ENCODE assay signal across 15 cellular contexts in the genomic region with DNA sequence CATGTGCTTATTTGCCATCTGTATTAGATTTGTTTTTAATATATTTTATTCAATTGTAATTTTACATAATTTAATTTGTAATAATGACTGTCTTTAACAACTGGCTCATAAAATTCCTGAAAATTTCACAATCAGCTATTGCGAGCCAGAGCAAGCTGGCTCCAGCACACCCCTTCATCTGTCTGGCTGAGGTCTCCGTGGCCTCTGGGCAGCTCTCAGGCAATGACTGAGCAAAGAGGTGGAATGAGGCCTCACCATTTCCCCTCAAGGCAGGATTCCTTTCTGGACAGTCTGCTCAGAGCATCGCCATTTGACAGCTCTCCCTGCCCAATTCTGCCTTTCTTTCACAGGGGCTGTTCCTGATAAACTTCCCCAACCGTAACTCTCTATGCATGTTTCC. TPM values are rescaled to one million over a fixed set of nuclear protein-coding genes. Genes with fewer than 3 reads are reported as not detected.
A peak's percentile ranks its signal among the peaks of the same experiment; 100 is the strongest.
DNase-seq lines count a peak whose midpoint lies in the region; ATAC-seq and TF ChIP-seq lines count a peak whose summit lies in the region.
"Had no signal": no experiment of that assay in that cellular context is flagged by ENCODE, and none has a peak within 500 bp of the region (broad histone marks: within the 10 kb centered on the region; RNA-seq: fewer than 3 reads in every experiment).

No MANE protein-coding gene starts in this region.

- H3K9me3 Mint-ChIP-seq in chondrocyte (ENCODE audit: low read depth) = no peaks in the 10 kb centered on the region
- H3K9me3 Mint-ChIP-seq: activated T-cell treated with anti-CD3 and anti-CD28 coated beads, Interleukin-2, amount 50 U/mL, for 24 hours had no signal

- H4K8ac ChIP-seq in mesendoderm (ENCODE audit: low read depth, low read length) = no peak overlapping the region

- no peaks in the 10 kb centered on the region for H3K79me1 ChIP-seq in mesendoderm (ENCODE audit: low read length)

- peaks cover 21% of the 10 kb centered on the region for H3K4me1 Mint-ChIP-seq in chondrocyte (ENCODE audit: low read depth)

- no peak overlapping the region for H2BK15ac ChIP-seq in mesendoderm (replicated peaks; ENCODE audit: low read depth)

- H3K56ac ChIP-seq in mesendoderm (ENCODE audit: low read length) = no peak overlapping the region

- no peak overlapping the region for H3K4me3 Mint-ChIP-seq in chondrocyte (ENCODE audit: unreplicated experiment)
- H3K4me3 Mint-ChIP-seq: activated T-cell treated with anti-CD3 and anti-CD28 coated beads, Interleukin-2, amount 50 U/mL, for 24 hours had no signal

- TF ChIP-seq CTCF in cardiac muscle cell (IDR thresholded peaks at IDR 0.05; ENCODE audit: low read depth, low read length) (no peak), left ventricle myocardium inferior (IDR thresholded peaks at IDR 0.05; ENCODE audit: borderline replicate concordance) (no peak), chondrocyte (IDR thresholded peaks at IDR 0.05) (no peak)

- no peak overlapping the region for H2AK5ac ChIP-seq in mesendoderm (ENCODE audit: low read length)

- no peak overlapping the region for H3K9ac ChIP-seq in mesendoderm (ENCODE audit: low read length)

- no peak overlapping the region for H3K4me2 ChIP-seq in mesendoderm (ENCODE audit: low read length)

- WGBS in mesendoderm (ENCODE audit: extremely low coverage, insufficient coverage, low lambda C conversion rate) = no CpG with 5 or more reads among the region's 4 CpGs

- no peak overlapping the region for H3K18ac ChIP-seq in mesendoderm (ENCODE audit: low read length)

- ATAC-seq in HG03135 (IDR thresholded peaks at IDR 0.05; ENCODE audit: unreplicated experiment) = no peak
- ATAC-seq: activated CD4-positive, CD25-positive, alpha-beta regulatory T cell treated with anti-CD3 and anti-CD28 coated beads, Interleukin-2, amount 50 U/mL, for 24 hours had no signal

- no peak overlapping the region for H4K5ac ChIP-seq in mesendoderm (ENCODE audit: low read length)

- H3K36me3 ChIP-seq in cardiac muscle cell = no peaks in the 10 kb centered on the region
- no peaks in the 10 kb centered on the region for H3K36me3 ChIP-seq in left ventricle myocardium inferior
- H3K36me3 ChIP-seq in mesendoderm (ENCODE audit: control insufficient read depth, insufficient read depth, low read length) = no peaks in the 10 kb centered on the region
- H3K36me3 ChIP-seq: ascending aorta, tibial artery had no signal

- no peaks in the 10 kb centered on the region for H3K36me3 Mint-ChIP-seq in chondrocyte (ENCODE audit: low read depth)

- H3K4me3 ChIP-seq in cardiac muscle cell (no peak overlapping the region), left ventricle myocardium inferior (no peak overlapping the region), mesendoderm (ENCODE audit: low read length) (no peak overlapping the region)
- H3K4me3 ChIP-seq: ascending aorta, tibial artery had no signal

- peaks cover under 1% of the 10 kb centered on the region for H3K27me3 Mint-ChIP-seq in chondrocyte (ENCODE audit: low read depth)

- H3K4ac ChIP-seq in mesendoderm (ENCODE audit: low read depth, low read length) = no peak overlapping the region

- no peak overlapping the region for H2BK5ac ChIP-seq in mesendoderm (ENCODE audit: low read length)

- intact Hi-C loops in left ventricle myocardium inferior (cut with micrococcal nuclease) = no loop called here

- peaks cover 7% of the 10 kb centered on the region for H3K27me3 ChIP-seq in cardiac muscle cell
- H3K27me3 ChIP-seq in left ventricle myocardium inferior (ENCODE audit: low read depth) = peaks cover 27% of the 10 kb centered on the region
- H3K27me3 ChIP-seq in mesendoderm (ENCODE audit: insufficient read depth, low read length, poor library complexity) = no peaks in the 10 kb centered on the region
- H3K27me3 ChIP-seq: ascending aorta had no signal

- no peak overlapping the region for H3K23ac ChIP-seq in mesendoderm (ENCODE audit: low read length)

- no peaks in the 10 kb centered on the region for H3K79me2 ChIP-seq in mesendoderm (ENCODE audit: control insufficient read depth, insufficient read depth, low read length)

- H3K27ac ChIP-seq in cardiac muscle cell (no peak overlapping the region), left ventricle myocardium inferior (replicated peaks) (no peak overlapping the region), mesendoderm (ENCODE audit: low read depth, low read length) (no peak overlapping the region)
- H3K27ac ChIP-seq: ascending aorta, tibial artery had no signal

- H3K4me1 ChIP-seq in cardiac muscle cell (ENCODE audit: low read depth) = no peaks in the 10 kb centered on the region
- no peaks in the 10 kb centered on the region for H3K4me1 ChIP-seq in left ventricle myocardium inferior
- no peaks in the 10 kb centered on the region for H3K4me1 ChIP-seq in mesendoderm (ENCODE audit: control insufficient read depth, low read depth, low read length)
- H3K4me1 ChIP-seq: ascending aorta, tibial artery had no signal

- H3K9me3 ChIP-seq in cardiac muscle cell (ENCODE audit: low read depth) (no peaks in the 10 kb centered on the region), left ventricle myocardium inferior (replicated peaks) (no peaks in the 10 kb centered on the region)
- H3K9me3 ChIP-seq: ascending aorta, tibial artery had no signal

- peak; percentile 28 to 72 for DNase-seq in cardiac muscle cell (ENCODE audit: low read depth in 1 of 2, low spot score in 1 of 2)
- DNase-seq in left ventricle myocardium inferior = no peak
- DNase-seq in chondrocyte (ENCODE audit: low spot score) = no peak
- DNase-seq in mesendoderm = peak; percentile 71
- DNase-seq in RPMI8226 = no peak
- no peak for DNase-seq in NCI-H1436 (lab: John Stamatoyannopoulos, UW)
- DNase-seq in AML-193 (lab: John Stamatoyannopoulos, UW) = no peak
- DNase-seq: ACHN; activated T-cell treated with anti-CD3 and anti-CD28 coated beads, Interleukin-2, amount 50 U/mL, for 24 hours; NCI-H1694; tibial artery had no signal

- H3K27ac Mint-ChIP-seq in chondrocyte (ENCODE audit: unreplicated experiment) = peak overlapping the region; percentile 68
- H3K27ac Mint-ChIP-seq: activated T-cell treated with anti-CD3 and anti-CD28 coated beads, Interleukin-2, amount 50 U/mL, for 24 hours had no signal

- H2BK120ac ChIP-seq in mesendoderm (ENCODE audit: low read depth, low read length) = no peak overlapping the region

RNA-seq across cellular contexts. Expression of a gene that starts 5.8 kb away (rescaled TPM):
- total RNA-seq in cardiac muscle cell = 0.81 and 4.0 TPM in 2 replicates
- polyA plus RNA-seq in cardiac muscle cell = 0.65 and 2.8 TPM in 2 replicates
- 0.11 TPM for total RNA-seq in left ventricle myocardium inferior
- 1.3 to 3.4 TPM (median 1.4 TPM) in 3 replicates for total RNA-seq in chondrocyte
- polyA plus RNA-seq in mesendoderm (2013, experiment 1 of 2) = 0.17 TPM
- 0.22 TPM for polyA plus RNA-seq in mesendoderm (2013, experiment 2 of 2)
- total RNA-seq: ascending aorta, HT1080 had no signal

Comparison
In these comparisons a context has a peak if more than half of its experiments do, and no peak if none do; other contexts are left out.
1. DNase-seq: peak in cardiac muscle cell (2 of 2) and mesendoderm (single experiment); none in left ventricle myocardium inferior (single experiment), chondrocyte (single experiment), RPMI8226 (single experiment), NCI-H1436 (single experiment) and AML-193 (0 of 2).